1 cellular context compared by ENCODE assay signal in the genomic region with DNA sequence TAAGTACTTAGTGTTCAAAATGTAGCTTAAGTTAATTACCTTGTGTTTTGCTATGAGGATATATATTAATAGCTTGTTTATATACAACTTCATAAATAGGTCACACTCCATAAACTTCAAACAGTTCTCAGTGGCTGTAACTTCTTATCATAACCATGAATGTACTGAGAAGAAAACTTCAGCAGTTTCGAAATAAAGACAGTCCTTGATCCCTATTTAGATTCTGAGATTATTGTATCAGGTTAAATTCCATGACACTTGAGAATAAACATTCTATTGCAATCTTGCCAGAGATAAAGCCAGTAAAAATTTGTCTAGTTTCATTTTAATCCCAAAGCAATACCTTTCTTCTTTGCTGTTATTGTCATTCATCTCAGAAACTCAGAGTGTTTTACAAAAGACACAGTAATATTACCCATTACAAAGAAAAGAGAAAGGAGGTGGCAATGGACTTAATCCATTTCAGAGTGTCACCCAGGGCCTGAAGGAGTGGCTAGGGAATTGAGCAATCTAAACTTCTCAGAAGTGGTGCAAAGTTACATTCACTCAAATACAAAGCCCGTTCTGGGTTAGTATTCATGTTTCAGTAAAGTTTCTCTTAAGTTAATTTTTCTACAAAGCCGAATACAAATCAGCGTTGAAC.
TF ChIP-seq lines count a peak whose summit lies in the region.

No MANE protein-coding gene starts in this region.

TF ChIP-seq in GM23338, 12 proteins besides CTCF, POLR2A, EP300 and RAD21 (continued from another document):
- TF ChIP-seq REST (IDR thresholded peaks at IDR 0.05; ENCODE audit: unreplicated experiment) (no peak), STAT1 (IDR thresholded peaks at IDR 0.05; ENCODE audit: unreplicated experiment) (no peak), ZNF462 (CRISPR knock-in tag; IDR thresholded peaks at IDR 0.05) (no peak), ZNF331 (CRISPR knock-in tag; IDR thresholded peaks at IDR 0.05; ENCODE audit: low read depth) (no peak), POLR2AphosphoS5 (IDR thresholded peaks at IDR 0.05; ENCODE audit: low read depth) (no peak), EZH2phosphoT487 (IDR thresholded peaks at IDR 0.05; ENCODE audit: unreplicated experiment) (no peak), JUNB (IDR thresholded peaks at IDR 0.05; ENCODE audit: unreplicated experiment) (no peak), CREB1 (CRISPR knock-in tag; IDR thresholded peaks at IDR 0.05; ENCODE audit: low read depth) (no peak)
